Comparison of ENCODE assay signal across 1 cellular context in genomic region chr16:24845726-24846547, GRCh38.
TF ChIP-seq lines count a peak whose summit lies in the region.

TSS of gene SLC5A11 (plus strand) at chr16:24845963. CDS start at chr16:24858644, 12,681 bp downstream.

TF ChIP-seq in HCT116, 20 proteins besides CTCF, POLR2A, EP300 and RAD21 (continued from another document):
- TF ChIP-seq REST (IDR thresholded peaks at IDR 0.05; ENCODE audit: low read depth) (no peak), ZNF274 (IDR thresholded peaks at IDR 0.05; ENCODE audit: low read depth, low read length) (no peak), FOSL1 (IDR thresholded peaks at IDR 0.05; ENCODE audit: low read depth) (no peak)
